8 cellular contexts compared by ENCODE assay signal in genomic region chr11:85647604-85648299, GRCh38.
DNase-seq lines count a peak whose midpoint lies in the region; ATAC-seq and TF ChIP-seq lines count a peak whose summit lies in the region.

TSS of gene TMEM126A (plus strand) at chr11:85647967. CDS start at chr11:85650256, 2,289 bp downstream.

- H3K4me3 Mint-ChIP-seq in central memory CD8-positive, alpha-beta T cell, result peak within 1 kb of the TSS; percentile 90

- H3K9me3 Mint-ChIP-seq in central memory CD8-positive, alpha-beta T cell, result no peaks in the 10 kb centered on the region

- DNase-seq in AG09309 (ENCODE audit: low read depth) (no peak), NCI-H446 (lab: John Stamatoyannopoulos, UW) (peak; percentile 79 to 90), inferior parietal cortex (ENCODE audit: extremely low spot score) (peak; percentile 91), smooth muscle cell of the brain vasculature (ENCODE audit: low read depth, low spot score) (peak; percentile 50)
- peak; percentile 80 to 83 for DNase-seq in central memory CD8-positive, alpha-beta T cell (ENCODE audit: low spot score in 2 of 2)

- ATAC-seq in GM19043 (IDR thresholded peaks at IDR 0.05; ENCODE audit: low read depth, unreplicated experiment), result peak; percentile 99
- ATAC-seq in HG03354 (IDR thresholded peaks at IDR 0.05; ENCODE audit: poor library complexity, severe bottlenecking, unreplicated experiment), result peak; percentile 100
- ATAC-seq in activated CD4-positive, CD25-positive, alpha-beta regulatory T cell treated with anti-CD3 and anti-CD28 coated beads, Interleukin-2, amount 50 U/mL, for 24 hours, result peak; percentile 98 to 99
- peak; percentile 99 for ATAC-seq in central memory CD8-positive, alpha-beta T cell (replicated peaks; ENCODE audit: extremely low read depth, poor library complexity, severe bottlenecking)

- peaks cover 28% of the 10 kb centered on the region for H3K27me3 Mint-ChIP-seq in central memory CD8-positive, alpha-beta T cell

- TF ChIP-seq CTCF in AG09309 (IDR thresholded peaks at IDR 0.05; ENCODE audit: control insufficient read depth, insufficient read depth, low read depth, low read length, missing control alignments), result no peak

- H3K4me1 Mint-ChIP-seq in central memory CD8-positive, alpha-beta T cell, result peaks cover 37% of the 10 kb centered on the region

- peak within 1 kb of the TSS; percentile 74 for H3K4me3 ChIP-seq in AG09309 (ENCODE audit: control insufficient read depth, low read depth, low read length)

- peaks cover 12% of the 10 kb centered on the region for H3K36me3 Mint-ChIP-seq in central memory CD8-positive, alpha-beta T cell (ENCODE audit: insufficient read depth)

- peak within 1 kb of the TSS; percentile 93 for H3K27ac Mint-ChIP-seq in central memory CD8-positive, alpha-beta T cell (ENCODE audit: low read depth)
